ENCODE assay signal across 8 cellular contexts in genomic region chr5:127959152-127959764, GRCh38.
DNase-seq lines count a peak whose midpoint lies in the region; ATAC-seq, FAIRE-seq and TF ChIP-seq lines count a peak whose summit lies in the region.

No MANE protein-coding gene starts in this region.

- no peaks in the 10 kb centered on the region for H3K9me3 Mint-ChIP-seq in stimulated activated effector memory CD8-positive, alpha-beta T cell treated with anti-CD3 and anti-CD28 coated beads, Interleukin-12 subunit alpha, Interleukin-12 subunit beta, amount 100 ng/mL, for 72 hours
- H3K9me3 Mint-ChIP-seq in endodermal cell: peaks cover 4% of the 10 kb centered on the region

- no peaks in the 10 kb centered on the region for H3K9me3 ChIP-seq in GM23248 (ENCODE audit: low read depth)
- H3K9me3 ChIP-seq in K562 (replicated peaks; ENCODE audit: control insufficient read depth, insufficient read depth, low read depth, low read length): no peaks in the 10 kb centered on the region
- no peaks in the 10 kb centered on the region for H3K9me3 ChIP-seq in HepG2 (ENCODE audit: low read length)
- no peaks in the 10 kb centered on the region for H3K9me3 ChIP-seq in vagina
- H3K9me3 ChIP-seq in endodermal cell (ENCODE audit: control insufficient read depth, low read length): peaks cover 6% of the 10 kb centered on the region

- no peaks in the 10 kb centered on the region for H3K27me3 ChIP-seq in GM23248 (replicated peaks; ENCODE audit: insufficient read depth)
- H3K27me3 ChIP-seq in K562 (ENCODE audit: control insufficient read depth in 2 of 2, insufficient read depth in 2 of 2, low read length in 2 of 2): no peaks in the 10 kb centered on the region
- no peaks in the 10 kb centered on the region for H3K27me3 ChIP-seq in HepG2 (ENCODE audit: control insufficient read depth in 1 of 2, insufficient read depth in 2 of 2, low read length in 2 of 2)
- H3K27me3 ChIP-seq in vagina: no peaks in the 10 kb centered on the region
- no peaks in the 10 kb centered on the region for H3K27me3 ChIP-seq in endodermal cell (ENCODE audit: control insufficient read depth, insufficient read depth, low read length, poor library complexity, severe bottlenecking)

- DNase-seq in GM23248 (peak; percentile 81), NCI-H2227 treated with DMSO at 0.1 percent for 48 hours (lab: John Stamatoyannopoulos, UW) (peak; percentile 47), K562 (ENCODE audit: extremely low read depth in 1 of 4, low spot score in 3 of 4) (peak in 2 of 4 experiments; percentile 8 to 30), HepG2 (ENCODE audit: low spot score) (peak; percentile 59), vagina (ENCODE audit: extremely low spot score in 2 of 2) (no peak), endodermal cell (no peak)
- DNase-seq in stimulated activated effector memory CD8-positive, alpha-beta T cell treated with anti-CD3 and anti-CD28 coated beads, Interleukin-12 subunit alpha, Interleukin-12 subunit beta, amount 100 ng/mL, for 72 hours (ENCODE audit: low spot score in 2 of 2): no peak
- DNase-seq in effector CD8-positive, alpha-beta T cell (lab: John Stamatoyannopoulos, UW): no peak

- H3K27ac ChIP-seq in GM23248 (no peak overlapping the region), K562 (ENCODE audit: extremely low read depth, low read depth, low read length) (no peak overlapping the region), HepG2 (ENCODE audit: extremely low read length, insufficient read depth, low read length) (peak overlapping the region; percentile 57), vagina (no peak overlapping the region), endodermal cell (ENCODE audit: low read depth, low read length) (no peak overlapping the region)

- H3K4me1 Mint-ChIP-seq in stimulated activated effector memory CD8-positive, alpha-beta T cell treated with anti-CD3 and anti-CD28 coated beads, Interleukin-12 subunit alpha, Interleukin-12 subunit beta, amount 100 ng/mL, for 72 hours: peaks cover 13% of the 10 kb centered on the region
- peaks cover 17% of the 10 kb centered on the region for H3K4me1 Mint-ChIP-seq in endodermal cell

- TF ChIP-seq POLR2A in K562 (conservative IDR thresholded peaks at IDR 0.05) (no peak), HepG2 (IDR thresholded peaks at IDR 0.05; ENCODE audit: insufficient read depth in 1 of 2, low read depth in 2 of 2, low read length in 2 of 2) (no peak), vagina (IDR thresholded peaks at IDR 0.05) (no peak)

- POLR2A ChIA-PET in K562 (lab: Yijun Ruan, JAX) (no interaction called here), HepG2 (lab: Yijun Ruan, JAX) (no interaction called here)

- WGBS in GM23248 (ENCODE audit: low coverage in 1 of 2, low lambda C conversion rate in 2 of 2, missing lambda C conversion rate in 2 of 2), 2 experiments: 45 to 47% methylated on average over 3 of the region's 3 CpGs
- WGBS in K562 (ENCODE audit: insufficient coverage, low coverage, missing lambda C conversion rate): 8% methylated on average over 3 of the region's 3 CpGs
- WGBS in HepG2 (ENCODE audit: low lambda C conversion rate): 10% methylated on average over 3 of the region's 3 CpGs
- 79% methylated on average over 3 of the region's 3 CpGs; no CpG with 5 or more reads in 1 of the 2 experiments for WGBS in endodermal cell (ENCODE audit: insufficient coverage in 1 of 2, insufficient read length in 1 of 2), 2 experiments

- no peaks in the 10 kb centered on the region for H3F3A ChIP-seq in GM23248 (ENCODE audit: insufficient read depth)

- H3K27me3 Mint-ChIP-seq in endodermal cell (ENCODE audit: insufficient read depth): peaks cover 3% of the 10 kb centered on the region

- H3K9ac ChIP-seq in GM23248 (no peak overlapping the region), K562 (ENCODE audit: insufficient read depth in 1 of 2, low read depth in 2 of 2, low read length in 2 of 2) (no peak overlapping the region), HepG2 (ENCODE audit: insufficient read depth, low read depth, low read length) (no peak overlapping the region), endodermal cell (ENCODE audit: extremely low read depth, low read length, poor library complexity, severe bottlenecking) (no peak overlapping the region)

- H3K4me2 ChIP-seq in GM23248 (ENCODE audit: unreplicated experiment): no peak overlapping the region
- no peak overlapping the region for H3K4me2 ChIP-seq in K562 (ENCODE audit: insufficient read depth, low read length)
- H3K4me2 ChIP-seq in HepG2 (ENCODE audit: low read depth, low read length): peak overlapping the region; percentile 48; the same call in 1 of the 2 replicates

- H3K27ac Mint-ChIP-seq in stimulated activated effector memory CD8-positive, alpha-beta T cell treated with anti-CD3 and anti-CD28 coated beads, Interleukin-12 subunit alpha, Interleukin-12 subunit beta, amount 100 ng/mL, for 72 hours: no peak overlapping the region
- H3K27ac Mint-ChIP-seq in endodermal cell: no peak overlapping the region

- H3K4me1 ChIP-seq in GM23248 (ENCODE audit: insufficient read depth) (peaks cover 15% of the 10 kb centered on the region), K562 (replicated peaks in 1 of 2; ENCODE audit: control insufficient read depth in 2 of 2, insufficient read depth in 2 of 2, low read length in 2 of 2) (no peaks in the 10 kb centered on the region; a peak in 2 of 5 replicates), HepG2 (ENCODE audit: insufficient read depth, low read length) (peaks cover 40% of the 10 kb centered on the region), vagina (peaks cover 14% of the 10 kb centered on the region), endodermal cell (ENCODE audit: control insufficient read depth, insufficient read depth, low read length) (no peaks in the 10 kb centered on the region)

- no peaks in the 10 kb centered on the region for H3K79me2 ChIP-seq in GM23248 (ENCODE audit: insufficient read depth)
- no peaks in the 10 kb centered on the region for H3K79me2 ChIP-seq in K562 (ENCODE audit: control insufficient read depth, insufficient read depth, low read length)
- no peaks in the 10 kb centered on the region for H3K79me2 ChIP-seq in HepG2 (ENCODE audit: insufficient read depth, low read length)

- TF ChIP-seq RAD21 in K562 (CRISPR knock-in tag; conservative IDR thresholded peaks at IDR 0.05 in 1 of 2, IDR thresholded peaks at IDR 0.05 in 1 of 2) (no peak), HepG2 (CRISPR knock-in tag; IDR thresholded peaks at IDR 0.05) (no peak)

- TF ChIP-seq EP300 in K562 (IDR thresholded peaks at IDR 0.05; ENCODE audit: low read length) (no peak), HepG2 (IDR thresholded peaks at IDR 0.05; ENCODE audit: low read depth in 2 of 2, low read length in 2 of 2) (no peak), HepG2 (CRISPR knock-in tag; IDR thresholded peaks at IDR 0.05; ENCODE audit: borderline replicate concordance) (no peak)

- no peaks in the 10 kb centered on the region for H3K9me2 ChIP-seq in GM23248 (ENCODE audit: insufficient read depth)

- H4K20me1 ChIP-seq in GM23248 (ENCODE audit: insufficient read depth) (no peaks in the 10 kb centered on the region), K562 (replicated peaks; ENCODE audit: control insufficient read depth, insufficient read depth, low read length) (no peaks in the 10 kb centered on the region), HepG2 (ENCODE audit: insufficient read depth, low read length) (no peaks in the 10 kb centered on the region)

- in situ Hi-C loops in GM23248 (cut with MboI): no loop called here
- in situ Hi-C loops in K562 (cut with MboI): no loop called here
- in situ Hi-C loops in HepG2 (cut with HindIII; ENCODE audit: extremely low pct_ligation_motif_present, low pct_unique_long_range_greater_than_20kb): no loop called here

- H3K4me3 Mint-ChIP-seq in stimulated activated effector memory CD8-positive, alpha-beta T cell treated with anti-CD3 and anti-CD28 coated beads, Interleukin-12 subunit alpha, Interleukin-12 subunit beta, amount 100 ng/mL, for 72 hours: no peak overlapping the region
- no peak overlapping the region for H3K4me3 Mint-ChIP-seq in endodermal cell

- no peaks in the 10 kb centered on the region for H3K36me3 Mint-ChIP-seq in stimulated activated effector memory CD8-positive, alpha-beta T cell treated with anti-CD3 and anti-CD28 coated beads, Interleukin-12 subunit alpha, Interleukin-12 subunit beta, amount 100 ng/mL, for 72 hours
- no peaks in the 10 kb centered on the region for H3K36me3 Mint-ChIP-seq in endodermal cell (ENCODE audit: low read depth)

- H2AFZ ChIP-seq in GM23248 (no peak overlapping the region), K562 (ENCODE audit: low read depth, low read length) (no peak overlapping the region), HepG2 (ENCODE audit: low read length) (no peak overlapping the region)

- H3K9me1 ChIP-seq in K562 (ENCODE audit: control insufficient read depth, insufficient read depth, low read length): no peaks in the 10 kb centered on the region

- TF ChIP-seq CTCF in K562 (IDR thresholded peaks at IDR 0.05 in 2 of 3, conservative IDR thresholded peaks at IDR 0.05 in 1 of 3; ENCODE audit: insufficient read depth in 2 of 3, low read depth in 1 of 3, low read length in 3 of 3) (no peak), HepG2 (CRISPR knock-in tag; IDR thresholded peaks at IDR 0.05) (no peak), vagina (IDR thresholded peaks at IDR 0.05) (no peak), endodermal cell (conservative IDR thresholded peaks at IDR 0.05) (no peak)

- H3K4me3 ChIP-seq in GM23248: no peak overlapping the region
- no peak overlapping the region for H3K4me3 ChIP-seq in K562
- H3K4me3 ChIP-seq in HepG2 (replicated peaks in 1 of 3; ENCODE audit: insufficient read depth in 1 of 3, low read depth in 2 of 3, low read length in 3 of 3): no peak overlapping the region
- no peak overlapping the region for H3K4me3 ChIP-seq in vagina
- no peak overlapping the region for H3K4me3 ChIP-seq in endodermal cell (ENCODE audit: low read length)

- H3K36me3 ChIP-seq in GM23248 (ENCODE audit: low read depth): no peaks in the 10 kb centered on the region
- H3K36me3 ChIP-seq in K562 (ENCODE audit: control insufficient read depth, insufficient read depth, low read length): no peaks in the 10 kb centered on the region
- H3K36me3 ChIP-seq in HepG2 (replicated peaks in 1 of 2; ENCODE audit: control insufficient read depth in 1 of 2, insufficient read depth in 2 of 2, low read length in 2 of 2): no peaks in the 10 kb centered on the region
- no peaks in the 10 kb centered on the region for H3K36me3 ChIP-seq in vagina
- H3K36me3 ChIP-seq in endodermal cell (ENCODE audit: control insufficient read depth, insufficient read depth, low read length): no peaks in the 10 kb centered on the region

- CTCF ChIA-PET in K562 (lab: Yijun Ruan, JAX; ENCODE audit: low intra/inter-chr PET ratio): no interaction called here
- CTCF ChIA-PET in HepG2 (lab: Yijun Ruan, JAX; ENCODE audit: low intra/inter-chr PET ratio, low total read pairs): no interaction called here

- ATAC-seq in K562: no peak
- ATAC-seq in HepG2: no peak; the same call in 1 of the 3 replicates
- no peak for ATAC-seq in stimulated activated effector memory CD8-positive, alpha-beta T cell treated with anti-CD3 and anti-CD28 coated beads, Interleukin-12 subunit alpha, Interleukin-12 subunit beta, amount 100 ng/mL, for 72 hours

- intact Hi-C loops in K562 (cut with micrococcal nuclease): no loop called here
- intact Hi-C loops in HepG2 (cut with micrococcal nuclease; ENCODE audit: unreplicated experiment): loop anchor here (2.0 kb wide), 1 partner anchor 24 kb away; no protein-coding TSS in a partner anchor
- intact Hi-C loops in vagina (cut with DNase I): no loop called here

- FAIRE-seq in K562 (lab: Jason Lieb, UNC) (no peak), HepG2 (lab: Jason Lieb, UNC) (no peak)

- BruUV-seq in K562 (replicated peaks; lab: Mats Ljungman, UMichigan): no TSS peak
- no TSS peak for BruUV-seq in HepG2 (replicated peaks; lab: Mats Ljungman, UMichigan)

Comparison
In these comparisons a context has a peak if more than half of its experiments do, and no peak if none do; other contexts are left out.
1. DNase-seq: peak in GM23248 (single experiment), NCI-H2227 treated with DMSO at 0.1 percent for 48 hours (single experiment) and HepG2 (single experiment); none in stimulated activated effector memory CD8-positive, alpha-beta T cell treated with anti-CD3 and anti-CD28 coated beads, Interleukin-12 subunit alpha, Interleukin-12 subunit beta, amount 100 ng/mL, for 72 hours (0 of 2), effector CD8-positive, alpha-beta T cell (single experiment), vagina (0 of 2) and endodermal cell (single experiment).